Comparison of ENCODE assay signal across 20 cellular contexts in the genomic region with DNA sequence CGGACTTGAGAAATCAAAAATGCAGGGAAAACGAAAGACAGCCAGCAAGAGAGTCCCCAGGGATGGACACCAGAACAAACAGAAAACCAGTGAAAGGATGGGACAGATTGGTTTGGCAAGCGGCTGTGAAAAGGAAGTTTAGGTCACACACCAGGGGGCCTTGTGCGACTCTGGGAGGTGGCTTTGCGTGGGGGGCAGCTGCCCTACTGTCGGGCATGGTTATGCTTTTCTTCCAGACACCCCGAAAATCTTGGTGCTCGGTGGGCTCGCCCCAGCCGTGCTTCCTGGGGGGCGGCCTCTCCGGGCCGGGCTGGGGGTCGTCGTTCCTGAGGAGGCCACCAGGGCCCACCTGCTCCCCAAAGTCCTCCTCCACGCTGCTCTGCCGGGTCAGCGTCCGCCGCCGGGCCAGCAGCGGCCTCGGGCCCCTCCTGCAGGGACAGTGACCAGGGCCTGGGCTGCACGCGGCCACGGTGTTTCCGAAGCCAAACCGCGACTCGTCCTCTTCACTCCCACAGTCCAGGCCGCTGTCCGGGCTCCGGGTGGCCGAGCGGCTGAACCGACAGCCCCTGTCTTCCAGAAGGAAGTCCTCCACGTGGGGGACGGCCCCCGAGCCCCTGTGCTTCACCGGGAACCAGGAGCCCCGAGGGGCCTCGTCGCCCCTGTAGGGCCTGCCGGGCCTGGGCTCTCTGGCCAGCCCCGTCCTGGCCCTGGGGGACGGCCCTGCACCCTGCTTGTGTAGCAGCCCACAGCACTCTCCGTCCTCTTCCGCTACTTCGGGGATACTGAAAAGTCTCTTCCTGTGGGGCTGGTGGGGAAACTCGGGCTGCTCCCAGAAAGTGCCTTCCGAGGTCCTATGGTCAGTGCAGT.
"Had no signal": no experiment of that assay in that cellular context is flagged by ENCODE, and none has a peak within 500 bp of the region (broad histone marks: within the 10 kb centered on the region; RNA-seq: fewer than 3 reads in every experiment).

No MANE protein-coding gene starts in this region.

- H3K4me3 ChIP-seq: ascending aorta, esophagus muscularis mucosa, lower lobe of right lung, prostate gland, right atrium auricular region, suprapubic skin had no signal

- H3K36me3 ChIP-seq: ascending aorta, esophagus muscularis mucosa, lower lobe of right lung, prostate gland, right atrium auricular region, suprapubic skin had no signal

- H3K4me3 Mint-ChIP-seq: activated B cell treated with CpG ODN at 0.5 μM for 24 hours; activated CD8-positive, alpha-beta T cell treated with anti-CD3 and anti-CD28 coated beads for 36 hours; activated T-cell treated with anti-CD3 and anti-CD28 coated beads, Interleukin-2, amount 50 U/mL, for 72 hours; nephron; T-cell had no signal

- H3K36me3 Mint-ChIP-seq: T-cell had no signal

- ATAC-seq: activated CD8-positive, alpha-beta T cell treated with anti-CD3 and anti-CD28 coated beads for 36 hours; activated T-cell treated with anti-CD3 and anti-CD28 coated beads, Interleukin-2, amount 50 U/mL, for 72 hours; SK-N-SH treated with all-trans-retinoic acid at 6 μM for 48 hours; T-cell had no signal

- H3K27me3 Mint-ChIP-seq: activated B cell treated with CpG ODN at 0.5 μM for 24 hours; activated CD8-positive, alpha-beta T cell treated with anti-CD3 and anti-CD28 coated beads for 36 hours; T-cell had no signal

- H3K27ac Mint-ChIP-seq: activated B cell treated with CpG ODN at 0.5 μM for 24 hours; activated CD8-positive, alpha-beta T cell treated with anti-CD3 and anti-CD28 coated beads for 36 hours; activated T-cell treated with anti-CD3 and anti-CD28 coated beads, Interleukin-2, amount 50 U/mL, for 72 hours; nephron; T-cell had no signal

- H3K9me3 ChIP-seq: ascending aorta, esophagus muscularis mucosa, lower lobe of right lung, prostate gland, right atrium auricular region, suprapubic skin had no signal

- H3K27me3 ChIP-seq: ascending aorta, esophagus muscularis mucosa, right atrium auricular region, suprapubic skin had no signal

- H3K27ac ChIP-seq: ascending aorta, esophagus muscularis mucosa, lower lobe of right lung, prostate gland, right atrium auricular region, suprapubic skin had no signal

- H3K4me1 Mint-ChIP-seq: activated B cell treated with CpG ODN at 0.5 μM for 24 hours, nephron, T-cell had no signal

- H3K4me1 ChIP-seq: ascending aorta, esophagus muscularis mucosa, lower lobe of right lung, prostate gland, right atrium auricular region, suprapubic skin had no signal

- H3K9me3 Mint-ChIP-seq: activated B cell treated with CpG ODN at 0.5 μM for 24 hours; activated CD8-positive, alpha-beta T cell treated with anti-CD3 and anti-CD28 coated beads for 36 hours; activated T-cell treated with anti-CD3 and anti-CD28 coated beads, Interleukin-2, amount 50 U/mL, for 72 hours; nephron; T-cell had no signal

- DNase-seq: activated B cell treated with CpG ODN at 0.5 μM for 24 hours; activated CD4-positive, alpha-beta T cell treated with anti-CD3 and anti-CD28 coated beads for 48 hours; activated CD8-positive, alpha-beta T cell treated with anti-CD3 and anti-CD28 coated beads for 36 hours; activated effector memory CD4-positive, alpha-beta T cell treated with anti-CD3 and anti-CD28 coated beads, Interleukin-2, amount 50 U/mL, for 16 hours; activated naive CD4-positive, alpha-beta T cell treated with anti-CD3 and anti-CD28 coated beads, Interleukin-2, amount 50 U/mL, for 16 hours; activated T-cell treated with anti-CD3 and anti-CD28 coated beads, Interleukin-2, amount 50 U/mL, for 72 hours; cortex of kidney; lower lobe of right lung; occipital lobe; stimulated activated CD4-positive, alpha-beta T cell treated with anti-CD3 and anti-CD28 coated beads, Interleukin-2, amount 100 ng/mL, for 24 hours; stimulated activated naive CD4-positive, alpha-beta T cell treated with Interleukin-2 at 50 U/mL for 16 hours; T-cell; trophoblast cell had no signal
